In the genomic region with DNA sequence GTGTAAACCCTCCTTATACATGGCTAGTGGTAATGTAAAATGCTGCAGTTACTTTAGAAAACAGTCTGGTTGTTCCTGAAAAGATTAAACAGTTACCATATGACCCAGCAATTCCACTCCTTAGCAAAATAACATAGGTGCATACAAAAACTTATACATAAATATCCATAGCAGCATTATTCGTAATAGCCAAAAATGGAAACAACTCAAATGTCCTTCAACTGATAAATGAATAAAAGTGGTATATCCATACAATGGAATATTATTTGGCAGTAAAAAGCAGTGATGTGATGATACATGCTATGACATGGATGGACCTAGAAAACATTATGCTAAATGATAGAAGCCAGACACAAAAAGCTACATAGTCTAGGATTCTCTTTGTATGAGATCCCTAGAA, we compare ENCODE assay signal across 25 cellular contexts.
"Had no signal": no experiment of that assay in that cellular context is flagged by ENCODE, and none has a peak within 500 bp of the region (broad histone marks: within the 10 kb centered on the region; RNA-seq: fewer than 3 reads in every experiment).

No MANE protein-coding gene starts in this region.

- H3K4me3 ChIP-seq: coronary artery, gastrocnemius medialis, lower lobe of right lung, ovary, right atrium auricular region, sigmoid colon, testis, tibial artery, upper lobe of left lung had no signal

- ATAC-seq: esophagus mucosa; gastrocnemius medialis; left ventricle myocardium superior; lower lobe of right lung; naive thymus-derived CD8-positive, alpha-beta T cell; stimulated activated memory B cell treated with anti-CD40 and anti-IgM and Interleukin-4, amounts not matched to agents 10 μg/mL and 1 μg/mL and 100 μg/mL, for 72 hours; stimulated activated naive CD8-positive, alpha-beta T cell treated with anti-CD3 and anti-CD28 coated beads, Interleukin-15, Interleukin-2, amounts not matched to agents 100 U/mL and 50 U/mL, for 24 hours had no signal

- DNase-seq: effector memory CD4-positive, alpha-beta T cell; gastrocnemius medialis; head of caudate nucleus; left ventricle myocardium superior; lower lobe of right lung; naive thymus-derived CD8-positive, alpha-beta T cell; nephron progenitor cell; occipital lobe; ovary; sigmoid colon; stimulated activated CD4-positive, alpha-beta T cell treated with anti-CD3 and anti-CD28 coated beads, Interleukin-2, amount 100 ng/mL, for 24 hours; stimulated activated CD4-positive, alpha-beta T cell treated with anti-CD3 and anti-CD28 coated beads, Interleukin-4, amount 100 ng/mL, for 24 hours; stimulated activated naive CD8-positive, alpha-beta T cell treated with anti-CD3 and anti-CD28 coated beads, Interleukin-15, Interleukin-2, amounts not matched to agents 100 U/mL and 50 U/mL, for 24 hours; substantia nigra; testis; tibial artery; upper lobe of left lung had no signal

- H3K4me1 ChIP-seq: gastrocnemius medialis, lower lobe of right lung, right atrium auricular region, sigmoid colon, testis, tibial artery had no signal

- H3K27ac Mint-ChIP-seq: nephron progenitor cell; stimulated activated memory B cell treated with anti-CD40 and anti-IgM and Interleukin-4, amounts not matched to agents 10 μg/mL and 1 μg/mL and 100 μg/mL, for 72 hours had no signal

- H3K4me1 Mint-ChIP-seq: naive thymus-derived CD8-positive, alpha-beta T cell; nephron progenitor cell; stimulated activated memory B cell treated with anti-CD40 and anti-IgM and Interleukin-4, amounts not matched to agents 10 μg/mL and 1 μg/mL and 100 μg/mL, for 72 hours had no signal

- H3K27me3 Mint-ChIP-seq: naive thymus-derived CD8-positive, alpha-beta T cell; stimulated activated memory B cell treated with anti-CD40 and anti-IgM and Interleukin-4, amounts not matched to agents 10 μg/mL and 1 μg/mL and 100 μg/mL, for 72 hours had no signal

- H3K27ac ChIP-seq: coronary artery, epithelial cell of prostate, gastrocnemius medialis, lower lobe of right lung, ovary, right atrium auricular region, sigmoid colon, testis, tibial artery had no signal

- H3K27me3 ChIP-seq: gastrocnemius medialis, ovary, right atrium auricular region, sigmoid colon, testis, tibial artery, upper lobe of left lung had no signal

- H3K36me3 ChIP-seq: ovary had no signal

- H3K4me3 Mint-ChIP-seq: naive thymus-derived CD8-positive, alpha-beta T cell; nephron progenitor cell; stimulated activated memory B cell treated with anti-CD40 and anti-IgM and Interleukin-4, amounts not matched to agents 10 μg/mL and 1 μg/mL and 100 μg/mL, for 72 hours had no signal

- FAIRE-seq: endometrium, keratinocyte, urothelium cell line had no signal

- H3K9me3 ChIP-seq: gastrocnemius medialis, lower lobe of right lung, ovary, right atrium auricular region, sigmoid colon, testis, tibial artery, upper lobe of left lung had no signal

- H3K9me3 Mint-ChIP-seq: stimulated activated memory B cell treated with anti-CD40 and anti-IgM and Interleukin-4, amounts not matched to agents 10 μg/mL and 1 μg/mL and 100 μg/mL, for 72 hours had no signal
